28 cellular contexts compared by ENCODE assay signal in the genomic region with DNA sequence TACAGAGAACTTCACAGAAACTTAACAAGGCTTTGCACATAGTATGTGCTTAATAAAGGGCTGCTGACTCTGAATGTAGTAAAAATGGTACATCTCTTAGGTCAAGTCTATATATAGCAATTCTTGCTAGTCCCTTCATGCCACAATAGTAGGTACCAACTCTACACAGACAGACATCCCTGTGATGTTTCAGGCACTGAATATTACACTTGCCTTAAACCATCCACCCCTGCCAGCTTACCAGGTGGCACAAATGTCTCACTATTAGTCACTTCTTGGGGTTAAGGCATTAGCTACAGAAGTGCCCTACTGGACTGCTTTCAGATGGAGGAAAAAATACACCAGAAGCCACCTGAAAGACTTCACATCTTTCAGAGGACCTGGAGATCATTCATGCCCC.
"Had no signal": no experiment of that assay in that cellular context is flagged by ENCODE, and none has a peak within 500 bp of the region (broad histone marks: within the 10 kb centered on the region; RNA-seq: fewer than 3 reads in every experiment).

No MANE protein-coding gene starts in this region.

- DNase-seq: activated CD4-positive, alpha-beta T cell treated with anti-CD3 and anti-CD28 coated beads for 36 hours; activated CD4-positive, alpha-beta T cell treated with anti-CD3 and anti-CD28 coated beads, Interleukin-2, amount 10 ng/mL, durations not matched to agents 7 days and 5 days; activated CD4-positive, alpha-beta T cell treated with anti-CD3 and anti-CD28 coated beads, Interleukin-2, amount 50 U/mL, for 48 hours; activated CD8-positive, alpha-beta T cell treated with anti-CD3 and anti-CD28 coated beads, Interleukin-2, amount 10 ng/mL, durations not matched to agents 7 days and 5 days; activated gamma-delta T cell; activated naive CD4-positive, alpha-beta T cell treated with Interleukin-2 at 50 U/mL for 16 hours; activated naive CD8-positive, alpha-beta T cell treated with anti-CD3 and anti-CD28 coated beads, Interleukin-2, amount 10 ng/mL, durations not matched to agents 7 days and 5 days; activated T-cell treated with anti-CD3 and anti-CD28 coated beads, Interleukin-2, amount 50 U/mL, for 24 hours; amygdala; body of pancreas; KG1; NCI-H1105; NCI-H1417 treated with DMSO at 0.1 percent for 48 hours; NCI-H187 treated with DMSO at 0.1 percent for 48 hours; NCI-H2081; NCI-H2171 treated with DMSO at 0.1 percent for 48 hours; NCI-H226; NCI-H446 treated with DMSO at 0.1 percent for 48 hours; Peyer's patch; T1000 had no signal

- H3K27me3 Mint-ChIP-seq: activated CD4-positive, alpha-beta T cell treated with anti-CD3 and anti-CD28 coated beads for 36 hours; activated CD4-positive, alpha-beta T cell treated with anti-CD3 and anti-CD28 coated beads, Interleukin-2, amount 10 ng/mL, durations not matched to agents 7 days and 5 days; activated naive CD4-positive, alpha-beta T cell treated with anti-CD3 and anti-CD28 coated beads, Interleukin-2, amount 50 U/mL, for 24 hours; activated naive CD8-positive, alpha-beta T cell treated with anti-CD3 and anti-CD28 coated beads, Interleukin-2, amount 10 ng/mL, durations not matched to agents 7 days and 5 days had no signal

- H3K27me3 ChIP-seq: ascending aorta, body of pancreas, Peyer's patch had no signal

- H3K4me3 ChIP-seq: ascending aorta, body of pancreas, breast epithelium, Peyer's patch had no signal

- H3K27ac ChIP-seq: ascending aorta, body of pancreas, breast epithelium, Peyer's patch, RWPE1 had no signal

- H3K9me3 Mint-ChIP-seq: activated CD4-positive, alpha-beta T cell treated with anti-CD3 and anti-CD28 coated beads, Interleukin-2, amount 10 ng/mL, durations not matched to agents 7 days and 5 days; activated naive CD4-positive, alpha-beta T cell treated with anti-CD3 and anti-CD28 coated beads, Interleukin-2, amount 50 U/mL, for 24 hours; activated naive CD8-positive, alpha-beta T cell treated with anti-CD3 and anti-CD28 coated beads, Interleukin-2, amount 10 ng/mL, durations not matched to agents 7 days and 5 days; activated T-cell treated with anti-CD3 and anti-CD28 coated beads, Interleukin-2, amount 50 U/mL, for 24 hours; activated T-helper 2 cell treated with anti-CD3 and anti-CD28 coated beads, Interferon-gamma antibody, Interleukin-2, Interleukin-4, amounts not matched to agents 10 μg/mL and 5 μg/mL and 100 μg/mL, durations not matched to agents 14 hours and 24 hours and 36 hours; WTC11 had no signal

- ATAC-seq: activated CD4-positive, alpha-beta T cell treated with anti-CD3 and anti-CD28 coated beads for 36 hours; activated CD4-positive, CD25-positive, alpha-beta regulatory T cell treated with anti-CD3 and anti-CD28 coated beads, Interleukin-2, amount 50 U/mL, for 24 hours; activated CD8-positive, alpha-beta T cell treated with anti-CD3 and anti-CD28 coated beads, Interleukin-2, amount 10 ng/mL, durations not matched to agents 7 days and 5 days; body of pancreas; Right ventricle myocardium inferior; WTC11 had no signal

- H3K4me1 Mint-ChIP-seq: activated CD4-positive, alpha-beta T cell treated with anti-CD3 and anti-CD28 coated beads for 36 hours; activated CD4-positive, alpha-beta T cell treated with anti-CD3 and anti-CD28 coated beads, Interleukin-2, amount 10 ng/mL, durations not matched to agents 7 days and 5 days; activated naive CD4-positive, alpha-beta T cell treated with anti-CD3 and anti-CD28 coated beads, Interleukin-2, amount 50 U/mL, for 24 hours; activated naive CD8-positive, alpha-beta T cell treated with anti-CD3 and anti-CD28 coated beads, Interleukin-2, amount 10 ng/mL, durations not matched to agents 7 days and 5 days had no signal

- H3K4me3 Mint-ChIP-seq: activated CD4-positive, alpha-beta T cell treated with anti-CD3 and anti-CD28 coated beads for 36 hours; activated CD4-positive, alpha-beta T cell treated with anti-CD3 and anti-CD28 coated beads, Interleukin-2, amount 10 ng/mL, durations not matched to agents 7 days and 5 days; activated CD8-positive, alpha-beta T cell treated with anti-CD3 and anti-CD28 coated beads, Interleukin-2, amount 10 ng/mL, durations not matched to agents 7 days and 5 days; activated naive CD4-positive, alpha-beta T cell treated with anti-CD3 and anti-CD28 coated beads, Interleukin-2, amount 50 U/mL, for 24 hours; activated naive CD8-positive, alpha-beta T cell treated with anti-CD3 and anti-CD28 coated beads, Interleukin-2, amount 10 ng/mL, durations not matched to agents 7 days and 5 days; activated T-cell treated with anti-CD3 and anti-CD28 coated beads, Interleukin-2, amount 50 U/mL, for 24 hours; WTC11 had no signal

- H3K27ac Mint-ChIP-seq: activated CD4-positive, alpha-beta T cell treated with anti-CD3 and anti-CD28 coated beads for 36 hours; activated CD4-positive, alpha-beta T cell treated with anti-CD3 and anti-CD28 coated beads, Interleukin-2, amount 10 ng/mL, durations not matched to agents 7 days and 5 days; activated CD8-positive, alpha-beta T cell treated with anti-CD3 and anti-CD28 coated beads, Interleukin-2, amount 10 ng/mL, durations not matched to agents 7 days and 5 days; activated naive CD4-positive, alpha-beta T cell treated with anti-CD3 and anti-CD28 coated beads, Interleukin-2, amount 50 U/mL, for 24 hours; activated naive CD8-positive, alpha-beta T cell treated with anti-CD3 and anti-CD28 coated beads, Interleukin-2, amount 10 ng/mL, durations not matched to agents 7 days and 5 days; activated T-cell treated with anti-CD3 and anti-CD28 coated beads, Interleukin-2, amount 50 U/mL, for 24 hours; activated T-helper 2 cell treated with anti-CD3 and anti-CD28 coated beads, Interferon-gamma antibody, Interleukin-2, Interleukin-4, amounts not matched to agents 10 μg/mL and 5 μg/mL and 100 μg/mL, durations not matched to agents 14 hours and 24 hours and 36 hours; WTC11 had no signal

- H3K4me1 ChIP-seq: ascending aorta, body of pancreas, breast epithelium, Peyer's patch had no signal

- H3K36me3 Mint-ChIP-seq: activated naive CD8-positive, alpha-beta T cell treated with anti-CD3 and anti-CD28 coated beads, Interleukin-2, amount 10 ng/mL, durations not matched to agents 7 days and 5 days; WTC11 had no signal

- H3K9me3 ChIP-seq: ascending aorta, body of pancreas, breast epithelium, Peyer's patch had no signal

- H3K36me3 ChIP-seq: ascending aorta, breast epithelium, Peyer's patch had no signal
